ENCODE assay signal across 34 cellular contexts in the genomic region with DNA sequence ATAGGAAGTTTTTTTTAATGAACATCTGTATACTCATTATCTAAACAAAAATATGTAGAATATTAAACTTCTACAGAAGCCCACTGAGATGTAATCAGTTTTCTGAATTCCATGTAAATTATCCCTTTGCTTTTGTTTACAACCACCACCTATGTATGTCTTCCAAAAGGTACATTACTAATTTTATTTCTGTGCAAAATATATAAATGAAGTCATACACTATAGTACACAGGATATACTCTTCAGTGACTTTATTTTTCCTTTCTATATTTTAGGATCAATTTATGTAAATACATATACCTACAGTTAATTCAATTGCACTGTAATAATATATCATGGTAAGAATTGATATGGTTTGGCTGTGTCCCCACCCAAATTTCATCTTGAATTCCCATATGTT.
"Had no signal": no experiment of that assay in that cellular context is flagged by ENCODE, and none has a peak within 500 bp of the region (broad histone marks: within the 10 kb centered on the region; RNA-seq: fewer than 3 reads in every experiment).

No MANE protein-coding gene starts in this region.

- H3K36me3 ChIP-seq: MG63 had no signal

- H3K9me3 ChIP-seq: MG63 had no signal

- H3K27me3 ChIP-seq: MG63 had no signal

- DNase-seq: Karpas-422, Kasumi-1, MG63, MM.1S, MV-4-11, NCI-H1048, NCI-H1092, NCI-H1092 treated with DMSO at 0.1 percent for 48 hours, NCI-H1105, NCI-H1105 treated with DMSO at 0.1 percent for 48 hours, NCI-H1417, NCI-H1417 treated with DMSO at 0.1 percent for 48 hours, NCI-H1436, NCI-H1436 treated with DMSO at 0.1 percent for 48 hours, NCI-H146, NCI-H1694, NCI-H1694 treated with DMSO at 0.1 percent for 48 hours, NCI-H187, NCI-H187 treated with DMSO at 0.1 percent for 48 hours, NCI-H1930, NCI-H2029, NCI-H2029 treated with DMSO at 0.1 percent for 48 hours, NCI-H2081, NCI-H2081 treated with DMSO at 0.1 percent for 48 hours, NCI-H2107, NCI-H2171, NCI-H2171 treated with DMSO at 0.1 percent for 48 hours, NCI-H2227 treated with DMSO at 0.1 percent for 48 hours, NCI-H226, NCI-H345, NCI-H446, NCI-H446 treated with DMSO at 0.1 percent for 48 hours, NCI-H510A treated with DMSO at 0.1 percent for 48 hours, NCI-H524 had no signal

- H3K4me3 ChIP-seq: MG63 had no signal
